In the genomic region with DNA sequence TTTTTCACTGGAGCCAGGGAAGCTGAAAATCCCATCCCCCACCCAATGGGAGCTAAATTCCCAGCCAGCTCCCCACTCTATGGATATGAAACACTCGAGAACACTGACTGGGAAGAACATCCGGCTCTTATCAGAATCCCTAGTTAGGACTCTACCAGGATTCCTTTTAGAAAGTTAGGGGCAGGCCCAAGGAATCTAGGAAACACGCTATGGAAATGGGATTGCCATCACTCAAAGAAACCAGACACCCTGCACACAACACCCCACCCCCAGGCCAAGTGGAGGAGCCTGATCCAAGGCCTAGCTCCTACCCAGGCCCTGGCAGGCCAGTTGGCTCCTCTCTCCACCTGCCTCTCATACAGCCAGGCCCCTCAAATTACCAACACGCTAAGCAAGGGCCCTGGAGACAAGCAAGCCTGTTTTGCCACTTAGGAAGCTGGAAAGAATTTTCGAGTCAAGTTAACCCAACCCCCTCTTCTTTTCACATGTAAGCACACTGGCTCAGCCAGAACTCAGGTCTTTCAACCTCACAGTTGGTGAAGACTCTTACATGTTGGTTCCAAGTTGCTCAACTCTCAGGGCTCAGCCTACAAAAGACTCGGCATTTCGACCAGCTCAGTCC, we compare ENCODE assay signal across 8 cellular contexts.
DNase-seq lines count a peak whose midpoint lies in the region; ATAC-seq and TF ChIP-seq lines count a peak whose summit lies in the region.

No MANE protein-coding gene starts in this region.

- ATAC-seq in naive thymus-derived CD8-positive, alpha-beta T cell = no peak

- peaks cover 75% of the 10 kb centered on the region for H4K20me1 ChIP-seq in BLaER1

- in situ Hi-C loops in GM13977 (cut with MboI; ENCODE audit: low pct_unique_long_range_greater_than_20kb, low sequenced_read_pairs, unreplicated experiment) = no loop called here

- no peaks in the 10 kb centered on the region for H3K9me3 Mint-ChIP-seq in naive thymus-derived CD8-positive, alpha-beta T cell

- DNase-seq in NCI-H510A (lab: John Stamatoyannopoulos, UW) = peak; percentile 91
- DNase-seq in epithelial cell of prostate (ENCODE audit: low read depth, low spot score) = no peak
- DNase-seq in naive thymus-derived CD8-positive, alpha-beta T cell = no peak
- no peak for DNase-seq in GM13977 (ENCODE audit: low spot score)
- DNase-seq in NOMO-1 treated with dmso at 0.1 percent for 144 hours (lab: John Stamatoyannopoulos, UW; ENCODE audit: unreplicated experiment) = no peak
- no peak for DNase-seq in NCI-H526 treated with DMSO at 0.1 percent for 48 hours (lab: John Stamatoyannopoulos, UW)
- no peak for DNase-seq in stimulated activated CD4-positive, alpha-beta T cell treated with anti-CD3 and anti-CD28 coated beads, Interleukin-2, amount 100 ng/mL, for 24 hours

- H3K4me2 ChIP-seq in BLaER1 = peak overlapping the region; percentile 98

- no peaks in the 10 kb centered on the region for H3K27me3 ChIP-seq in BLaER1

- H3K4me3 ChIP-seq in BLaER1 = no peak overlapping the region; the same call in 1 of the 2 replicates

- H3K4me3 Mint-ChIP-seq in naive thymus-derived CD8-positive, alpha-beta T cell = peak overlapping the region; percentile 4 to 92 (median 88)

- H3K27me3 Mint-ChIP-seq in naive thymus-derived CD8-positive, alpha-beta T cell = no peaks in the 10 kb centered on the region

- H3K4me1 Mint-ChIP-seq in naive thymus-derived CD8-positive, alpha-beta T cell = peaks cover 46 to 86% (median 73%) of the 10 kb centered on the region in 4 donors

- H3K27ac ChIP-seq in BLaER1 (no peak overlapping the region), epithelial cell of prostate (peak overlapping the region; percentile 7)

- POLR2A ChIA-PET in naive thymus-derived CD8-positive, alpha-beta T cell (lab: Charles Lee) = interaction anchor here (1.3 to 2.4 kb wide), 2 partner anchors 18 to 194 kb away, joined by 5 to 7 read pairs; no protein-coding TSS in a partner anchor

- peaks cover 68% of the 10 kb centered on the region for H3K4me1 ChIP-seq in BLaER1

- peak overlapping the region in 9 of 10 donors; percentile 34 to 93 (median 65) for H3K27ac Mint-ChIP-seq in naive thymus-derived CD8-positive, alpha-beta T cell

- H3K36me3 ChIP-seq in BLaER1 = peaks cover 25% of the 10 kb centered on the region

- H3K36me3 Mint-ChIP-seq in naive thymus-derived CD8-positive, alpha-beta T cell = peaks cover 0 to 15% (median 4%) of the 10 kb centered on the region in 3 donors

- no peak for TF ChIP-seq CTCF in GM13977 (IDR thresholded peaks at IDR 0.05; ENCODE audit: extremely low read depth, insufficient read depth, missing control alignments)

- H3K9me3 ChIP-seq in BLaER1 = no peaks in the 10 kb centered on the region

- H3K9ac ChIP-seq in BLaER1 = 0 out of 2 replicates have a peak overlapping the region, but pooled peaks have one; percentile 11
